Comparison of ENCODE assay signal across 1 cellular context in the genomic region with DNA sequence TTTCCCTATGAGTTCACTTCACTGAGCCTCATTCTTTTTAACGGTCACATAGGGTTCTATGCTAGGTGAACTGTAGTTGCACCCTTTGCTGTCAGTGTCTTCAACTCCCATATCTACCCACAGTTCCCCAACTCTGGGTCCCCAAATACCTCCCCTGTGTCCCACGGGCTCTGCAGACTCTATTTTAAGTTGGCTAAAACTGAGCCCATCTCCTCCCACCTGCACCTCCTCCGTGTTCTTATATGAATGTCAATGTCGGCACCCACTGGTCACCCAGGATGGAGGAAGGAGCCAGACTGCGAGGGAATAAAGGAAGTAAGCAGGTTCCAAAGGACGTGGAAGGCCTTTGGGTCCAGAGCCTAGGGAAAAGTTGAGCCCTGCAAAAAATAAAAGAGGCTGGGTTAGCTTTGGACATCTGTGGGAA.
TF ChIP-seq lines count a peak whose summit lies in the region.

No MANE protein-coding gene starts in this region.

TF ChIP-seq in H1, 55 proteins besides CTCF, POLR2A, EP300 and RAD21:
- no peak for TF ChIP-seq MAX (IDR thresholded peaks at IDR 0.05)
- TF ChIP-seq POLR2AphosphoS5 (IDR thresholded peaks at IDR 0.05; ENCODE audit: low read depth, low read length), result no peak
- TF ChIP-seq HDAC2 (IDR thresholded peaks at IDR 0.05; ENCODE audit: borderline replicate concordance in 1 of 2, low read depth in 2 of 2, low read length in 2 of 2), result 0 out of 4 replicates have a peak, but pooled peaks of 1 of the 2 experiments have one; percentile 25
- no peak for TF ChIP-seq SIX5 (IDR thresholded peaks at IDR 0.05; ENCODE audit: low read depth, low read length)
- no peak for TF ChIP-seq CHD2 (IDR thresholded peaks at IDR 0.05; ENCODE audit: low read length)
